ENCODE assay signal across 1 cellular context in the genomic region with DNA sequence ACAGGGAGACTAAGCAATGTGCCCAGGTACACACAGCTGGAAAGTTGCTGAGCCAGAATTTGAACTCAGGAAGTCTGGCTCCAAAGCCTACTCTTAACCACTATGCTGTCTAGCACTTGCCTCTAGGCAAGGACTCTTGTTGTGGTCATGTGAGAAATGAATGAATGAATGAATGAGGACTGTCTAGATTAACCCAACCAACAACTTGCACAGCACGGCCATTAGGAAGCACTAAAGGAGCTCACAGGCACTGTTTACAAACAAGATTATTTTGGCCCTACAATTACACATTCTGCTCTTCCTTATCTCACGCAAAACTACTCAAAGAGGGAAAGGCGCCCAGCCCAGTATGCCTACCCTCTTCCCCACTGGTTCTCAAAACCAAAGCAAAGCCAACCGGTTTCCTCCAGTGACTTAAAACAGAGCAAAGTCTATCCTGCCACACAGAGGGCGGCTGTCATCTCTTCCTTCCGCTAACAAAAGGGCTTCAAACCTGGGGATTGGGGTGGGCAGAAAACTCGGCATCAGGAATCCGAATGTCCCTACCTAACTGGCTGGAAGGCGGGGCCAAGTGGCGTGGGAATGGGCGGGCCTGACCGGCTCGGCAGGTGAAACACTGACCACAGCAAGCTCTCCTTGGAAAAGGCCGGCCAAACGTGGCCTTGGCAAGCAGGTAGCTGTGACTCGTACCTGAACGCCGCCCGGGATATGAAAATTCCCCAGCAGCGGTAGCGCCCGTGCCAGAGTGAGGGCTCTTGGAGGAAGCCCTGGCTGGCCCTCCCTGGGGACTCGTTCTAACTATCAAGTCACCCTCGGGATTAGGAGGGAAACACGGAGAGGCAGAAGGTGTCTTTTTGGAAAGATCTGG.
TF ChIP-seq lines count a peak whose summit lies in the region.

No MANE protein-coding gene starts in this region.

TF ChIP-seq in K562, 482 proteins besides CTCF, POLR2A, EP300 and RAD21 (continued from another document):
- TF ChIP-seq, protein P1, sequence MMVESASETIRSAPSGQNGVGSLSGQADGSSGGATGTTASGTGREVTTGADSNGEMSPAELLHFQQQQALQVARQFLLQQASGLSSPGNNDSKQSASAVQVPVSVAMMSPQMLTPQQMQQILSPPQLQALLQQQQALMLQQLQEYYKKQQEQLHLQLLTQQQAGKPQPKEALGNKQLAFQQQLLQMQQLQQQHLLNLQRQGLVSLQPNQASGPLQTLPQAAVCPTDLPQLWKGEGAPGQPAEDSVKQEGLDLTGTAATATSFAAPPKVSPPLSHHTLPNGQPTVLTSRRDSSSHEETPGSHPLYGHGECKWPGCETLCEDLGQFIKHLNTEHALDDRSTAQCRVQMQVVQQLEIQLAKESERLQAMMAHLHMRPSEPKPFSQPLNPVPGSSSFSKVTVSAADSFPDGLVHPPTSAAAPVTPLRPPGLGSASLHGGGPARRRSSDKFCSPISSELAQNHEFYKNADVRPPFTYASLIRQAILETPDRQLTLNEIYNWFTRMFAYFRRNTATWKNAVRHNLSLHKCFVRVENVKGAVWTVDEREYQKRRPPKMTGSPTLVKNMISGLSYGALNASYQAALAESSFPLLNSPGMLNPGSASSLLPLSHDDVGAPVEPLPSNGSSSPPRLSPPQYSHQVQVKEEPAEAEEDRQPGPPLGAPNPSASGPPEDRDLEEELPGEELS (CRISPR knock-in tag; IDR thresholded peaks at IDR 0.05; ENCODE audit: borderline replicate concordance), result peak; percentile 18; the same call in 1 of the 2 replicates
- TF ChIP-seq TFAP4 (CRISPR knock-in tag; IDR thresholded peaks at IDR 0.05; ENCODE audit: borderline replicate concordance) (0 out of 2 replicates have a peak, but pooled peaks have one; percentile 16), CHD4 (IDR thresholded peaks at IDR 0.05; ENCODE audit: insufficient read depth, insufficient replicate concordance, low read depth, low read length, poor library complexity, severe bottlenecking) (no peak), SMARCC2 (IDR thresholded peaks at IDR 0.05; ENCODE audit: low read depth) (no peak; the same call in 1 of the 2 replicates), SMAD1 (IDR thresholded peaks at IDR 0.05; ENCODE audit: low read depth, low read length, partially characterized antibody) (peak; percentile 19), CREB3L1 (IDR thresholded peaks at IDR 0.05; ENCODE audit: borderline replicate concordance, low read depth) (no peak), MTA3 (IDR thresholded peaks at IDR 0.05; ENCODE audit: borderline replicate concordance) (no peak; the same call in 1 of the 2 replicates), TCF7 (IDR thresholded peaks at IDR 0.05; ENCODE audit: borderline replicate concordance) (no peak), ZFP36 (IDR thresholded peaks at IDR 0.05; ENCODE audit: low read depth, low read length, partially characterized antibody) (no peak), SP1 (CRISPR knock-in tag; IDR thresholded peaks at IDR 0.05) (peak; percentile 21; the same call in 1 of the 2 replicates), HEY1 (CRISPR knock-in tag; IDR thresholded peaks at IDR 0.05; ENCODE audit: borderline replicate concordance) (no peak), ZBTB17 (CRISPR knock-in tag; IDR thresholded peaks at IDR 0.05) (no peak), TCF3 (CRISPR knock-in tag; IDR thresholded peaks at IDR 0.05) (0 out of 2 replicates have a peak, but pooled peaks have one; percentile 5), HNRNPL (IDR thresholded peaks at IDR 0.05; ENCODE audit: low read depth, low read length) (no peak), CXXC5 (CRISPR knock-in tag; IDR thresholded peaks at IDR 0.05) (peak; percentile 35), NFIC (IDR thresholded peaks at IDR 0.05) (no peak), TFE3 (CRISPR knock-in tag; IDR thresholded peaks at IDR 0.05) (no peak), ATF7 (IDR thresholded peaks at IDR 0.05) (peak; percentile 42; the same call in 1 of the 2 replicates), CREB1 (IDR thresholded peaks at IDR 0.05) (no peak), CREB1 (CRISPR knock-in tag; IDR thresholded peaks at IDR 0.05) (0 out of 2 replicates have a peak, but pooled peaks have one; percentile 27), HES1 (IDR thresholded peaks at IDR 0.05; ENCODE audit: low read depth) (no peak), GABPB1 (CRISPR knock-in tag; IDR thresholded peaks at IDR 0.05) (peak; percentile 53; the same call in 1 of the 2 replicates), POLR2H (tag; IDR thresholded peaks at IDR 0.05; ENCODE audit: low read depth) (peak; percentile 80; the same call in 1 of the 2 replicates), SRSF1 (IDR thresholded peaks at IDR 0.05; ENCODE audit: low read depth, low read length) (no peak), TAL1 (IDR thresholded peaks at IDR 0.05) (0 out of 2 replicates have a peak, but pooled peaks have one; percentile 9), ZSCAN32 (CRISPR knock-in tag; IDR thresholded peaks at IDR 0.05) (no peak), SAFB2 (IDR thresholded peaks at IDR 0.05; ENCODE audit: borderline replicate concordance, low read depth, low read length, severe bottlenecking) (no peak), CBFB (CRISPR knock-in tag; IDR thresholded peaks at IDR 0.05) (no peak), ZNF217 (CRISPR knock-in tag; IDR thresholded peaks at IDR 0.05) (no peak), RERE (CRISPR knock-in tag; IDR thresholded peaks at IDR 0.05; ENCODE audit: borderline replicate concordance) (no peak), FOSL1 (tag; conservative IDR thresholded peaks at IDR 0.05) (no peak), MTF1 (CRISPR knock-in tag; IDR thresholded peaks at IDR 0.05; ENCODE audit: borderline replicate concordance) (no peak)
- TF ChIP-seq, protein P2, sequence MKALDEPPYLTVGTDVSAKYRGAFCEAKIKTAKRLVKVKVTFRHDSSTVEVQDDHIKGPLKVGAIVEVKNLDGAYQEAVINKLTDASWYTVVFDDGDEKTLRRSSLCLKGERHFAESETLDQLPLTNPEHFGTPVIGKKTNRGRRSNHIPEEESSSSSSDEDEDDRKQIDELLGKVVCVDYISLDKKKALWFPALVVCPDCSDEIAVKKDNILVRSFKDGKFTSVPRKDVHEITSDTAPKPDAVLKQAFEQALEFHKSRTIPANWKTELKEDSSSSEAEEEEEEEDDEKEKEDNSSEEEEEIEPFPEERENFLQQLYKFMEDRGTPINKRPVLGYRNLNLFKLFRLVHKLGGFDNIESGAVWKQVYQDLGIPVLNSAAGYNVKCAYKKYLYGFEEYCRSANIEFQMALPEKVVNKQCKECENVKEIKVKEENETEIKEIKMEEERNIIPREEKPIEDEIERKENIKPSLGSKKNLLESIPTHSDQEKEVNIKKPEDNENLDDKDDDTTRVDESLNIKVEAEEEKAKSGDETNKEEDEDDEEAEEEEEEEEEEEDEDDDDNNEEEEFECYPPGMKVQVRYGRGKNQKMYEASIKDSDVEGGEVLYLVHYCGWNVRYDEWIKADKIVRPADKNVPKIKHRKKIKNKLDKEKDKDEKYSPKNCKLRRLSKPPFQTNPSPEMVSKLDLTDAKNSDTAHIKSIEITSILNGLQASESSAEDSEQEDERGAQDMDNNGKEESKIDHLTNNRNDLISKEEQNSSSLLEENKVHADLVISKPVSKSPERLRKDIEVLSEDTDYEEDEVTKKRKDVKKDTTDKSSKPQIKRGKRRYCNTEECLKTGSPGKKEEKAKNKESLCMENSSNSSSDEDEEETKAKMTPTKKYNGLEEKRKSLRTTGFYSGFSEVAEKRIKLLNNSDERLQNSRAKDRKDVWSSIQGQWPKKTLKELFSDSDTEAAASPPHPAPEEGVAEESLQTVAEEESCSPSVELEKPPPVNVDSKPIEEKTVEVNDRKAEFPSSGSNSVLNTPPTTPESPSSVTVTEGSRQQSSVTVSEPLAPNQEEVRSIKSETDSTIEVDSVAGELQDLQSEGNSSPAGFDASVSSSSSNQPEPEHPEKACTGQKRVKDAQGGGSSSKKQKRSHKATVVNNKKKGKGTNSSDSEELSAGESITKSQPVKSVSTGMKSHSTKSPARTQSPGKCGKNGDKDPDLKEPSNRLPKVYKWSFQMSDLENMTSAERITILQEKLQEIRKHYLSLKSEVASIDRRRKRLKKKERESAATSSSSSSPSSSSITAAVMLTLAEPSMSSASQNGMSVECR (CRISPR knock-in tag; IDR thresholded peaks at IDR 0.05), result 0 out of 2 replicates have a peak, but pooled peaks have one; percentile 31
- TF ChIP-seq, protein P3, sequence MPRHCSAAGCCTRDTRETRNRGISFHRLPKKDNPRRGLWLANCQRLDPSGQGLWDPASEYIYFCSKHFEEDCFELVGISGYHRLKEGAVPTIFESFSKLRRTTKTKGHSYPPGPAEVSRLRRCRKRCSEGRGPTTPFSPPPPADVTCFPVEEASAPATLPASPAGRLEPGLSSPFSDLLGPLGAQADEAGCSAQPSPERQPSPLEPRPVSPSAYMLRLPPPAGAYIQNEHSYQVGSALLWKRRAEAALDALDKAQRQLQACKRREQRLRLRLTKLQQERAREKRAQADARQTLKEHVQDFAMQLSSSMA (CRISPR knock-in tag; IDR thresholded peaks at IDR 0.05), result no peak
